Comparison of ENCODE assay signal across 8 cellular contexts in the genomic region with DNA sequence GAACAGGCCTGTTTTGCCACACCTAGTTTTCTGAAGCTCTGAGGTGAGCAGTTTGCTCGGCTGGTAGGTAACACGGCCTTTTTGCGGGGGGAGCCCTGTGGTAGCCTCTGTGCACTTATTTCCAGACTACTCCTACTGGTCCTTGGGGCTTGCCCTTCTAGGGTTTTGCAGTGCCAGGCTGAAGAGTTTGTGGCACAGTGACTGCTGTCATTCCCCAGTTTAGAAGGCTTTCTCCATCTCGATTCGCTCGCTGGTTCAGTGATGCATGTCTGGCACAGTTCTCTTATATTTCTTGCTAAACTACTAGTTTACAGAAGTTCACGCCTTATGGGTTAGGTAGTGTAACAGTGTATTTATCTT. TPM values are rescaled to one million over a fixed set of nuclear protein-coding genes. Genes with fewer than 3 reads are reported as not detected.
DNase-seq lines count a peak whose midpoint lies in the region; ATAC-seq and TF ChIP-seq lines count a peak whose summit lies in the region.

No MANE protein-coding gene starts in this region.

- H3K27me3 ChIP-seq in ascending aorta (no peaks in the 10 kb centered on the region), lower lobe of right lung (ENCODE audit: low read depth) (no peaks in the 10 kb centered on the region), transverse colon (no peaks in the 10 kb centered on the region)

- peak; percentile 25 for DNase-seq in NCI-H748 (lab: John Stamatoyannopoulos, UW; ENCODE audit: unreplicated experiment)
- no peak for DNase-seq in NCI-H748 treated with DMSO at 0.1 percent for 48 hours (lab: John Stamatoyannopoulos, UW)
- DNase-seq in NCI-H69 (lab: John Stamatoyannopoulos, UW): peak; percentile 26
- no peak for DNase-seq in ascending aorta (ENCODE audit: low spot score in 2 of 2)
- no peak for DNase-seq in lower lobe of right lung
- no peak for DNase-seq in transverse colon
- no peak for DNase-seq in medulla oblongata (ENCODE audit: extremely low spot score)

- in situ Hi-C loops in transverse colon (cut with MboI; ENCODE audit: low pct_ligation_motif_present in 1 of 4, low pct_unique_long_range_greater_than_20kb in 1 of 4, low sequenced_read_pairs in 3 of 4): no loop called here

- H3K9me3 ChIP-seq in ascending aorta (no peaks in the 10 kb centered on the region), lower lobe of right lung (no peaks in the 10 kb centered on the region), transverse colon (no peaks in the 10 kb centered on the region)

- H3K36me3 ChIP-seq in ascending aorta (no peaks in the 10 kb centered on the region), lower lobe of right lung (no peaks in the 10 kb centered on the region), transverse colon (no peaks in the 10 kb centered on the region)

- TF ChIP-seq CTCF in ascending aorta (IDR thresholded peaks at IDR 0.05) (no peak), lower lobe of right lung (IDR thresholded peaks at IDR 0.05) (no peak), transverse colon (IDR thresholded peaks at IDR 0.05) (no peak)

- H3K27ac ChIP-seq in ascending aorta: peak overlapping the region in 1 of 2 donors; percentile 66
- H3K27ac ChIP-seq in lower lobe of right lung: peak overlapping the region; percentile 88
- H3K27ac ChIP-seq in transverse colon: peak overlapping the region in 3 of 4 donors; percentile 82 to 87 (median 86)

- ATAC-seq in lower lobe of right lung (no peak), GM21528 (IDR thresholded peaks at IDR 0.05; ENCODE audit: low FRiP score, unreplicated experiment) (no peak)

- 7 to 36% methylated on average over 4 to 7 of the region's 7 CpGs for WGBS in transverse colon (ENCODE audit: low coverage in 1 of 2), 2 donors

- no peak for TF ChIP-seq POLR2A in transverse colon (IDR thresholded peaks at IDR 0.05)

- no peak for TF ChIP-seq EP300 in transverse colon (IDR thresholded peaks at IDR 0.05; ENCODE audit: low read depth)

- H3K4me1 ChIP-seq in ascending aorta: peaks cover 2 to 9% of the 10 kb centered on the region in 2 donors
- H3K4me1 ChIP-seq in lower lobe of right lung: peaks cover 6% of the 10 kb centered on the region
- H3K4me1 ChIP-seq in transverse colon: peaks cover 5 to 30% (median 9%) of the 10 kb centered on the region in 4 donors

- intact Hi-C loops in ascending aorta (cut with DNase I): loop anchor here (5.0 kb wide), 1 partner anchor 275 kb away; no protein-coding TSS in a partner anchor
- intact Hi-C loops in lower lobe of right lung (cut with DNase I): no loop called here
- intact Hi-C loops in transverse colon (cut with DNase I; ENCODE audit: low total_unique reads): loop anchor here (5.0 kb wide), 1 partner anchor 60 kb away; no protein-coding TSS in a partner anchor

- H3K4me3 ChIP-seq in ascending aorta (peak overlapping the region; percentile 63 to 95), lower lobe of right lung (peak overlapping the region; percentile 74), transverse colon (peak overlapping the region in 3 of 4 donors; percentile 50 to 71 (median 54))

RNA-seq across cellular contexts. Expression of gene KIF20B, which starts 0.7 kb away (rescaled TPM):
- total RNA-seq in ascending aorta (2.4 TPM), lower lobe of right lung (6.7 TPM), transverse colon (1 to 10 TPM in 3 of 4 donors, under 1 TPM in 1; 0.37 to 3.3 (median 2.5) TPM)

RNA-seq across cellular contexts. Expression of gene PANK1, which starts 57.1 kb away (rescaled TPM):
- 1.5 TPM for total RNA-seq in ascending aorta
- 8.2 TPM for total RNA-seq in lower lobe of right lung
- total RNA-seq in transverse colon: 10 to 100 TPM in 3 of 4 donors, 1 to 10 TPM in 1; 4.6 to 51.6 (median 36.1) TPM

Comparison
In these comparisons a context has a peak if more than half of its experiments do, and no peak if none do; other contexts are left out.
1. DNase-seq: peak in NCI-H748 (single experiment) and NCI-H69 (single experiment); none in NCI-H748 treated with DMSO at 0.1 percent for 48 hours (single experiment), ascending aorta (0 of 2), lower lobe of right lung (single experiment), transverse colon (single experiment) and medulla oblongata (single experiment).
2. Peak in every context shown above with its lines, with median percentiles within 50 percentile points of each other: H3K4me3 ChIP-seq.